Comparison of ENCODE assay signal across 1 cellular context in the genomic region with DNA sequence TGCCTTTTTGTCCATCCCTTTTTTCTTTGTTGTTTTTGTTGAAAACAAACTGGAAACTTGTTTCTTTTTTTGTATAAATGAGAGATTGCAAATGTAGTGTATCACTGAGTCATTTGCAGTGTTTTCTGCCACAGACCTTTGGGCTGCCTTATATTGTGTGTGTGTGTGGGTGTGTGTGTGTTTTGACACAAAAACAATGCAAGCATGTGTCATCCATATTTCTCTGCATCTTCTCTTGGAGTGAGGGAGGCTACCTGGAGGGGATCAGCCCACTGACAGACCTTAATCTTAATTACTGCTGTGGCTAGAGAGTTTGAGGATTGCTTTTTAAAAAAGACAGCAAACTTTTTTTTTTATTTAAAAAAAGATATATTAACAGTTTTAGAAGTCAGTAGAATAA.
TF ChIP-seq lines count a peak whose summit lies in the region.

No MANE protein-coding gene starts in this region.

TF ChIP-seq in GM12878, 131 proteins besides CTCF, POLR2A, EP300 and RAD21:
- TF ChIP-seq FOXK2 (IDR thresholded peaks at IDR 0.05) (no peak), PML (IDR thresholded peaks at IDR 0.05; ENCODE audit: low read length) (no peak), CREM (IDR thresholded peaks at IDR 0.05; ENCODE audit: low read depth) (no peak), ASH2L (IDR thresholded peaks at IDR 0.05; ENCODE audit: borderline replicate concordance, low read depth) (no peak), BACH1 (IDR thresholded peaks at IDR 0.05; ENCODE audit: borderline replicate concordance) (no peak), SMAD5 (IDR thresholded peaks at IDR 0.05; ENCODE audit: low read depth) (no peak), IRF4 (IDR thresholded peaks at IDR 0.05; ENCODE audit: low read depth, low read length) (no peak), ZNF384 (IDR thresholded peaks at IDR 0.05; ENCODE audit: borderline replicate concordance, low read depth, low read length) (no peak), SMARCA5 (IDR thresholded peaks at IDR 0.05) (no peak), PAX5 (IDR thresholded peaks at IDR 0.05; ENCODE audit: borderline replicate concordance, low read depth, low read length) (no peak), ATF7 (IDR thresholded peaks at IDR 0.05; ENCODE audit: low read depth) (no peak), NRF1 (conservative IDR thresholded peaks at IDR 0.05; ENCODE audit: low read depth, low read length) (no peak)
- TF ChIP-seq, protein P1, sequence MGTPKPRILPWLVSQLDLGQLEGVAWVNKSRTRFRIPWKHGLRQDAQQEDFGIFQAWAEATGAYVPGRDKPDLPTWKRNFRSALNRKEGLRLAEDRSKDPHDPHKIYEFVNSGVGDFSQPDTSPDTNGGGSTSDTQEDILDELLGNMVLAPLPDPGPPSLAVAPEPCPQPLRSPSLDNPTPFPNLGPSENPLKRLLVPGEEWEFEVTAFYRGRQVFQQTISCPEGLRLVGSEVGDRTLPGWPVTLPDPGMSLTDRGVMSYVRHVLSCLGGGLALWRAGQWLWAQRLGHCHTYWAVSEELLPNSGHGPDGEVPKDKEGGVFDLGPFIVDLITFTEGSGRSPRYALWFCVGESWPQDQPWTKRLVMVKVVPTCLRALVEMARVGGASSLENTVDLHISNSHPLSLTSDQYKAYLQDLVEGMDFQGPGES (IDR thresholded peaks at IDR 0.05): no peak
- TF ChIP-seq, protein P2, sequence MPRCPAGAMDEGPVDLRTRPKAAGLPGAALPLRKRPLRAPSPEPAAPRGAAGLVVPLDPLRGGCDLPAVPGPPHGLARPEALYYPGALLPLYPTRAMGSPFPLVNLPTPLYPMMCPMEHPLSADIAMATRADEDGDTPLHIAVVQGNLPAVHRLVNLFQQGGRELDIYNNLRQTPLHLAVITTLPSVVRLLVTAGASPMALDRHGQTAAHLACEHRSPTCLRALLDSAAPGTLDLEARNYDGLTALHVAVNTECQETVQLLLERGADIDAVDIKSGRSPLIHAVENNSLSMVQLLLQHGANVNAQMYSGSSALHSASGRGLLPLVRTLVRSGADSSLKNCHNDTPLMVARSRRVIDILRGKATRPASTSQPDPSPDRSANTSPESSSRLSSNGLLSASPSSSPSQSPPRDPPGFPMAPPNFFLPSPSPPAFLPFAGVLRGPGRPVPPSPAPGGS (IDR thresholded peaks at IDR 0.05; ENCODE audit: borderline replicate concordance, insufficient read depth, low read depth, low read length, poor library complexity, severe bottlenecking): peak; percentile 67
- TF ChIP-seq, protein P3, sequence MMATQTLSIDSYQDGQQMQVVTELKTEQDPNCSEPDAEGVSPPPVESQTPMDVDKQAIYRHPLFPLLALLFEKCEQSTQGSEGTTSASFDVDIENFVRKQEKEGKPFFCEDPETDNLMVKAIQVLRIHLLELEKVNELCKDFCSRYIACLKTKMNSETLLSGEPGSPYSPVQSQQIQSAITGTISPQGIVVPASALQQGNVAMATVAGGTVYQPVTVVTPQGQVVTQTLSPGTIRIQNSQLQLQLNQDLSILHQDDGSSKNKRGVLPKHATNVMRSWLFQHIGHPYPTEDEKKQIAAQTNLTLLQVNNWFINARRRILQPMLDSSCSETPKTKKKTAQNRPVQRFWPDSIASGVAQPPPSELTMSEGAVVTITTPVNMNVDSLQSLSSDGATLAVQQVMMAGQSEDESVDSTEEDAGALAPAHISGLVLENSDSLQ (IDR thresholded peaks at IDR 0.05): no peak
- TF ChIP-seq, protein P4, sequence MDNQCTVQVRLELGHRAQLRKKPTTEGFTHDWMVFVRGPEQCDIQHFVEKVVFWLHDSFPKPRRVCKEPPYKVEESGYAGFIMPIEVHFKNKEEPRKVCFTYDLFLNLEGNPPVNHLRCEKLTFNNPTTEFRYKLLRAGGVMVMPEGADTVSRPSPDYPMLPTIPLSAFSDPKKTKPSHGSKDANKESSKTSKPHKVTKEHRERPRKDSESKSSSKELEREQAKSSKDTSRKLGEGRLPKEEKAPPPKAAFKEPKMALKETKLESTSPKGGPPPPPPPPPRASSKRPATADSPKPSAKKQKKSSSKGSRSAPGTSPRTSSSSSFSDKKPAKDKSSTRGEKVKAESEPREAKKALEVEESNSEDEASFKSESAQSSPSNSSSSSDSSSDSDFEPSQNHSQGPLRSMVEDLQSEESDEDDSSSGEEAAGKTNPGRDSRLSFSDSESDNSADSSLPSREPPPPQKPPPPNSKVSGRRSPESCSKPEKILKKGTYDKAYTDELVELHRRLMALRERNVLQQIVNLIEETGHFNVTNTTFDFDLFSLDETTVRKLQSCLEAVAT (IDR thresholded peaks at IDR 0.05): no peak
- TF ChIP-seq, protein P5, sequence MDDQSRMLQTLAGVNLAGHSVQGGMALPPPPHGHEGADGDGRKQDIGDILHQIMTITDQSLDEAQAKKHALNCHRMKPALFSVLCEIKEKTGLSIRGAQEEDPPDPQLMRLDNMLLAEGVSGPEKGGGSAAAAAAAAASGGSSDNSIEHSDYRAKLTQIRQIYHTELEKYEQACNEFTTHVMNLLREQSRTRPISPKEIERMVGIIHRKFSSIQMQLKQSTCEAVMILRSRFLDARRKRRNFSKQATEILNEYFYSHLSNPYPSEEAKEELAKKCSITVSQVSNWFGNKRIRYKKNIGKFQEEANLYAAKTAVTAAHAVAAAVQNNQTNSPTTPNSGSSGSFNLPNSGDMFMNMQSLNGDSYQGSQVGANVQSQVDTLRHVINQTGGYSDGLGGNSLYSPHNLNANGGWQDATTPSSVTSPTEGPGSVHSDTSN (IDR thresholded peaks at IDR 0.05; ENCODE audit: insufficient replicate concordance, low read depth, low read length): peak; percentile 50
